1 cellular context compared by ENCODE assay signal in genomic region chr7:32381024-32381601, GRCh38.
TF ChIP-seq lines count a peak whose summit lies in the region.

No MANE protein-coding gene starts in this region.

TF ChIP-seq in GM23338, 12 proteins besides CTCF, POLR2A, EP300 and RAD21 (continued from another document):
- TF ChIP-seq ETS1 (IDR thresholded peaks at IDR 0.05) (no peak), ZNF462 (CRISPR knock-in tag; IDR thresholded peaks at IDR 0.05) (no peak), EZH2 (IDR thresholded peaks at IDR 0.05; ENCODE audit: low read depth, unreplicated experiment) (no peak), ZNF114 (CRISPR knock-in tag; IDR thresholded peaks at IDR 0.05) (no peak), CREB1 (CRISPR knock-in tag; IDR thresholded peaks at IDR 0.05; ENCODE audit: low read depth) (no peak), NANOG (IDR thresholded peaks at IDR 0.05; ENCODE audit: borderline replicate concordance) (no peak), POLR2AphosphoS5 (IDR thresholded peaks at IDR 0.05; ENCODE audit: low read depth) (no peak), JUNB (IDR thresholded peaks at IDR 0.05; ENCODE audit: unreplicated experiment) (no peak)
